Comparison of ENCODE assay signal across 17 cellular contexts in genomic region chr2:165627463-165627862, GRCh38.
DNase-seq lines count a peak whose midpoint lies in the region; ATAC-seq, FAIRE-seq and TF ChIP-seq lines count a peak whose summit lies in the region.
"Had no signal": no experiment of that assay in that cellular context is flagged by ENCODE, and none has a peak within 500 bp of the region (broad histone marks: within the 10 kb centered on the region; RNA-seq: fewer than 3 reads in every experiment).

No MANE protein-coding gene starts in this region.

- DNase-seq in A172 (ENCODE audit: low spot score) (peak; percentile 93), OCI-M1 (lab: John Stamatoyannopoulos, UW) (peak; percentile 28), fibroblast of peridontal ligament (ENCODE audit: extremely low read depth) (peak; percentile 47), nucleus accumbens (lab: John Stamatoyannopoulos, UW) (no peak), HTR-8/SVneo (ENCODE audit: insufficient read length, low spot score) (no peak), body of pancreas (no peak), germinal center (ENCODE audit: low spot score) (no peak)
- DNase-seq: activated CD8-positive, alpha-beta T cell treated with anti-CD3 and anti-CD28 coated beads for 36 hours; activated naive CD4-positive, alpha-beta T cell treated with anti-CD3 and anti-CD28 coated beads, Interleukin-2, amount 10 ng/mL, durations not matched to agents 7 days and 5 days; cortex of kidney; NCI-H748 treated with DMSO at 0.1 percent for 48 hours; stimulated activated CD4-positive, alpha-beta T cell treated with anti-CD3 and anti-CD28 coated beads, Interleukin-2, amount 100 ng/mL, for 48 hours; T-helper 1 cell had no signal

- no peak for TF ChIP-seq POLR2A in body of pancreas (IDR thresholded peaks at IDR 0.05)

- H3K9me3 ChIP-seq in body of pancreas: no peaks in the 10 kb centered on the region
- H3K9me3 ChIP-seq: HAP-1 had no signal

- H3K4me1 ChIP-seq in body of pancreas: no peaks in the 10 kb centered on the region
- H3K4me1 ChIP-seq: parathyroid adenoma had no signal

- ATAC-seq in GM19463 (IDR thresholded peaks at IDR 0.05; ENCODE audit: unreplicated experiment) (peak; percentile 65), body of pancreas (no peak)
- ATAC-seq: activated CD8-positive, alpha-beta T cell treated with anti-CD3 and anti-CD28 coated beads for 36 hours had no signal

- no peak for FAIRE-seq in HTR-8/SVneo (lab: Jason Lieb, UNC)

- TF ChIP-seq CTCF in body of pancreas (IDR thresholded peaks at IDR 0.05): no peak

- WGBS in body of pancreas, 2 donors: 82 to 91% methylated on average over 3 of the region's 3 CpGs

- H3K4me3 ChIP-seq in body of pancreas: no peak overlapping the region
- H3K4me3 ChIP-seq: HAP-1, lung had no signal

- intact Hi-C loops in body of pancreas (cut with DNase I): no loop called here

- no peaks in the 10 kb centered on the region for H3K27me3 ChIP-seq in body of pancreas

- no peaks in the 10 kb centered on the region for H3K36me3 ChIP-seq in body of pancreas (replicated peaks in 1 of 2; ENCODE audit: insufficient read depth in 1 of 2, low read depth in 2 of 2)
- H3K36me3 ChIP-seq: HAP-1 had no signal

- no peak overlapping the region for H3K27ac ChIP-seq in body of pancreas
- H3K27ac ChIP-seq: parathyroid adenoma had no signal

Comparison
In these comparisons a context has a peak if more than half of its experiments do, and no peak if none do; other contexts are left out.
1. DNase-seq: peak in A172 (single experiment), OCI-M1 (single experiment) and fibroblast of peridontal ligament (single experiment); none in nucleus accumbens (0 of 56), HTR-8/SVneo (single experiment), body of pancreas (0 of 4) and germinal center (single experiment).